In the genomic region with DNA sequence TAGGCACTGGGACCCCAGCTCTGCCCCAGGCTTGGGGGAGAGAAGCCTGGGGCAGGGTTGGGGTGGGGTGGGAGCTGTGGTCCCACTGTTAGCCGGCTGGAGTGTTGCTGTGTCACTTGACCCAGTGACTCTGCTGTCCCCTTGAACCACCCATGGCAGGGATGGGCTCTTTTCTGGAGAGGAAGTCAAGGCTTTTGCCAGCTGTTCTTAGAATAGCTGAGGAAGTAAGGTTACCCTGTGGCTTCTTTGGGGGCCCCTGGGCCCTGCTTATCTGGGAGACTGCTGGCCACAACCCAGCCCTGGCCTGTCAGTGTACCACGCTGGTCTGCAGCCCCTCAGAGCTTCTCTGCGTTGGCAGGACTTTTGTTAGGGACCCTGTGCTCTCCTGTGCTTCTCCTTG, we compare ENCODE assay signal across 14 cellular contexts. TPM values are rescaled to one million over a fixed set of nuclear protein-coding genes. Genes with fewer than 3 reads are reported as not detected.
DNase-seq lines count a peak whose midpoint lies in the region; ATAC-seq and TF ChIP-seq lines count a peak whose summit lies in the region.
"Had no signal": no experiment of that assay in that cellular context is flagged by ENCODE, and none has a peak within 500 bp of the region (broad histone marks: within the 10 kb centered on the region; RNA-seq: fewer than 3 reads in every experiment).

No MANE protein-coding gene starts in this region.

- no peak overlapping the region for H3K4me3 Mint-ChIP-seq in activated CD8-positive, alpha-beta memory T cell treated with anti-CD3 and anti-CD28 coated beads, Interleukin-2, amount 10 ng/mL, durations not matched to agents 7 days and 5 days
- H3K4me3 Mint-ChIP-seq in stimulated activated naive CD8-positive, alpha-beta T cell treated with anti-CD3 and anti-CD28 coated beads, Interleukin-15, amount 100 ng/mL, for 72 hours = peak overlapping the region; percentile 47 to 52

- H3K27ac ChIP-seq in heart right ventricle = peak overlapping the region in 3 of 10 donors; percentile 26 to 88 (median 39)
- H3K27ac ChIP-seq: KMS-11 had no signal

- 82 to 90% methylated on average over 3 of the region's 3 CpGs for WGBS in heart right ventricle, 2 donors

- peaks cover 0 to 43% (median 0%) of the 10 kb centered on the region in 9 donors for H3K4me1 ChIP-seq in heart right ventricle
- H3K4me1 ChIP-seq: esophagus muscularis mucosa had no signal

- H3K27me3 Mint-ChIP-seq in activated CD8-positive, alpha-beta memory T cell treated with anti-CD3 and anti-CD28 coated beads, Interleukin-2, amount 10 ng/mL, durations not matched to agents 7 days and 5 days = no peaks in the 10 kb centered on the region
- H3K27me3 Mint-ChIP-seq in stimulated activated naive CD8-positive, alpha-beta T cell treated with anti-CD3 and anti-CD28 coated beads, Interleukin-15, amount 100 ng/mL, for 72 hours = no peaks in the 10 kb centered on the region

- H3K27me3 ChIP-seq in heart right ventricle = no peaks in the 10 kb centered on the region
- H3K27me3 ChIP-seq: esophagus muscularis mucosa had no signal

- H3K27ac Mint-ChIP-seq in activated CD8-positive, alpha-beta memory T cell treated with anti-CD3 and anti-CD28 coated beads, Interleukin-2, amount 10 ng/mL, durations not matched to agents 7 days and 5 days = peak overlapping the region; percentile 91
- H3K27ac Mint-ChIP-seq in stimulated activated naive CD8-positive, alpha-beta T cell treated with anti-CD3 and anti-CD28 coated beads, Interleukin-15, amount 100 ng/mL, for 72 hours = peak overlapping the region in 1 of 2 donors; percentile 91

- H3K4me3 ChIP-seq in heart right ventricle = no peak overlapping the region
- H3K4me3 ChIP-seq: esophagus muscularis mucosa had no signal

- no peaks in the 10 kb centered on the region for H3K9me3 ChIP-seq in heart right ventricle
- H3K9me3 ChIP-seq: esophagus muscularis mucosa had no signal

- DNase-seq in activated CD8-positive, alpha-beta memory T cell treated with anti-CD3 and anti-CD28 coated beads, Interleukin-2, amount 10 ng/mL, durations not matched to agents 7 days and 5 days = peak; percentile 61
- no peak for DNase-seq in activated CD8-positive, alpha-beta memory T cell treated with anti-CD3 and anti-CD28 coated beads for 24 hours
- DNase-seq in UCSD-AML1 (lab: John Stamatoyannopoulos, UW; ENCODE audit: unreplicated experiment) (peak; percentile 64), heart right ventricle (no peak), hepatic stellate cell (ENCODE audit: low spot score) (no peak)
- DNase-seq in stimulated activated naive CD8-positive, alpha-beta T cell treated with anti-CD3 and anti-CD28 coated beads, Interleukin-15, amount 100 ng/mL, for 72 hours = no peak
- DNase-seq: activated CD4-positive, alpha-beta T cell treated with anti-CD3 and anti-CD28 coated beads, Interleukin-2, amount 50 U/mL, for 4 hours; cerebellar nuclear complex; mesendoderm; NCI-H2107 had no signal

- peaks cover 0 to 74% (median 36%) of the 10 kb centered on the region in 9 donors for H3K36me3 ChIP-seq in heart right ventricle

- no peak for TF ChIP-seq CTCF in heart right ventricle (IDR thresholded peaks at IDR 0.05)

- H3K4me1 Mint-ChIP-seq in activated CD8-positive, alpha-beta memory T cell treated with anti-CD3 and anti-CD28 coated beads, Interleukin-2, amount 10 ng/mL, durations not matched to agents 7 days and 5 days = peaks cover 47% of the 10 kb centered on the region
- H3K4me1 Mint-ChIP-seq in stimulated activated naive CD8-positive, alpha-beta T cell treated with anti-CD3 and anti-CD28 coated beads, Interleukin-15, amount 100 ng/mL, for 72 hours = peaks cover 57% of the 10 kb centered on the region

- peak; percentile 41 for ATAC-seq in activated CD8-positive, alpha-beta memory T cell treated with anti-CD3 and anti-CD28 coated beads, Interleukin-2, amount 10 ng/mL, durations not matched to agents 7 days and 5 days
- ATAC-seq in heart right ventricle (peak in 7 of 8 donors; percentile 24 to 53 (median 36)), HG03354 (IDR thresholded peaks at IDR 0.05; ENCODE audit: poor library complexity, severe bottlenecking, unreplicated experiment) (no peak), HG02870 (IDR thresholded peaks at IDR 0.05; ENCODE audit: unreplicated experiment) (no peak)
- peak; percentile 17 for ATAC-seq in stimulated activated naive CD8-positive, alpha-beta T cell treated with anti-CD3 and anti-CD28 coated beads, Interleukin-15, amount 100 ng/mL, for 72 hours

- H3K36me3 Mint-ChIP-seq in activated CD8-positive, alpha-beta memory T cell treated with anti-CD3 and anti-CD28 coated beads, Interleukin-2, amount 10 ng/mL, durations not matched to agents 7 days and 5 days = peaks cover 33% of the 10 kb centered on the region

- intact Hi-C loops in heart right ventricle (cut with DNase I) = no loop called here

- CTCF ChIA-PET in activated CD8-positive, alpha-beta memory T cell treated with anti-CD3 and anti-CD28 coated beads, Interleukin-2, amount 10 ng/mL, durations not matched to agents 7 days and 5 days (lab: Charles Lee) = interaction anchor here (1.1 to 2.8 kb wide), 4 partner anchors 8 to 24 kb away, joined by 3 to 14 read pairs (median 4); partner anchors contain the start of gene PNPLA6

- H3K9me3 Mint-ChIP-seq in activated CD8-positive, alpha-beta memory T cell treated with anti-CD3 and anti-CD28 coated beads, Interleukin-2, amount 10 ng/mL, durations not matched to agents 7 days and 5 days (ENCODE audit: low read depth) = no peaks in the 10 kb centered on the region
- H3K9me3 Mint-ChIP-seq in stimulated activated naive CD8-positive, alpha-beta T cell treated with anti-CD3 and anti-CD28 coated beads, Interleukin-15, amount 100 ng/mL, for 72 hours = no peaks in the 10 kb centered on the region

RNA-seq across cellular contexts. Expression of gene PNPLA6, which starts 9.1 kb away (rescaled TPM):
- 100 to 1,000 TPM; 160 to 184 TPM for total RNA-seq in activated CD8-positive, alpha-beta memory T cell treated with anti-CD3 and anti-CD28 coated beads, Interleukin-2, amount 10 ng/mL, durations not matched to agents 7 days and 5 days
- 10 to 100 TPM; 33.9 to 73.8 (median 41.6) TPM for total RNA-seq in heart right ventricle
- 10 to 100 TPM; 34.1 to 57.0 TPM for polyA plus RNA-seq in heart right ventricle

RNA-seq across cellular contexts. Expression of gene MCOLN1, which starts 22.2 kb away (rescaled TPM):
- total RNA-seq in activated CD8-positive, alpha-beta memory T cell treated with anti-CD3 and anti-CD28 coated beads, Interleukin-2, amount 10 ng/mL, durations not matched to agents 7 days and 5 days = 10 to 100 TPM; 15.8 to 20.7 TPM
- total RNA-seq in heart right ventricle = 10 to 100 TPM; 10.4 to 29.1 (median 13.4) TPM
- polyA plus RNA-seq in heart right ventricle = 10 to 100 TPM; 20.8 to 34.9 TPM

RNA-seq across cellular contexts. Expression of gene ZNF358, which starts 28.7 kb away (rescaled TPM):
- 10 to 100 TPM in 1 of 2 experiments, 1 to 10 TPM in 1; 8.9 to 11.3 TPM for total RNA-seq in activated CD8-positive, alpha-beta memory T cell treated with anti-CD3 and anti-CD28 coated beads, Interleukin-2, amount 10 ng/mL, durations not matched to agents 7 days and 5 days
- total RNA-seq in heart right ventricle = 100 to 1,000 TPM in 1 of 10 donors, 10 to 100 TPM in 9; 67.7 to 104 (median 76.5) TPM
- 100 to 1,000 TPM in 1 of 2 donors, 10 to 100 TPM in 1; 61.4 to 167 TPM for polyA plus RNA-seq in heart right ventricle

RNA-seq across cellular contexts. Expression of gene CAMSAP3, which starts 51.0 kb away (rescaled TPM):
- under 1 TPM; 0.15 to 0.30 TPM for total RNA-seq in activated CD8-positive, alpha-beta memory T cell treated with anti-CD3 and anti-CD28 coated beads, Interleukin-2, amount 10 ng/mL, durations not matched to agents 7 days and 5 days
- total RNA-seq in heart right ventricle = 1 to 10 TPM in 1 of 10 donors, under 1 TPM in 9; 0.13 to 2.0 (median 0.30) TPM
- polyA plus RNA-seq in heart right ventricle = under 1 TPM; 0.03 to 0.37 TPM

RNA-seq across cellular contexts. Expression of gene PEX11G, which starts 55.8 kb away (rescaled TPM):
- total RNA-seq in activated CD8-positive, alpha-beta memory T cell treated with anti-CD3 and anti-CD28 coated beads, Interleukin-2, amount 10 ng/mL, durations not matched to agents 7 days and 5 days = 1 to 10 TPM in 1 of 2 experiments, under 1 TPM in 1; 0.58 to 1.9 TPM
- 1 to 10 TPM in 9 of 10 donors, under 1 TPM in 1; 0.95 to 2.4 (median 1.9) TPM for total RNA-seq in heart right ventricle
- polyA plus RNA-seq in heart right ventricle = 1 to 10 TPM; 1.2 to 3.9 TPM

Comparison
In these comparisons a context has a peak if more than half of its experiments do, and no peak if none do; other contexts are left out.
1. DNase-seq: peak in activated CD8-positive, alpha-beta memory T cell treated with anti-CD3 and anti-CD28 coated beads, Interleukin-2, amount 10 ng/mL, durations not matched to agents 7 days and 5 days (single experiment) and UCSD-AML1 (single experiment); none in activated CD8-positive, alpha-beta memory T cell treated with anti-CD3 and anti-CD28 coated beads for 24 hours (single experiment), heart right ventricle (0 of 2), stimulated activated naive CD8-positive, alpha-beta T cell treated with anti-CD3 and anti-CD28 coated beads, Interleukin-15, amount 100 ng/mL, for 72 hours (0 of 2) and hepatic stellate cell (single experiment).
2. ATAC-seq: peak in activated CD8-positive, alpha-beta memory T cell treated with anti-CD3 and anti-CD28 coated beads, Interleukin-2, amount 10 ng/mL, durations not matched to agents 7 days and 5 days (single experiment), heart right ventricle (7 of 8) and stimulated activated naive CD8-positive, alpha-beta T cell treated with anti-CD3 and anti-CD28 coated beads, Interleukin-15, amount 100 ng/mL, for 72 hours (single experiment); none in HG03354 (single experiment) and HG02870 (single experiment).
3. RNA of gene ZNF358, which starts 28.7 kb away (total RNA-seq): 67.7 to 104 TPM in heart right ventricle; 8.9 to 11.3 TPM in activated CD8-positive, alpha-beta memory T cell treated with anti-CD3 and anti-CD28 coated beads, Interleukin-2, amount 10 ng/mL, durations not matched to agents 7 days and 5 days; every median in the first group is over 4 times any median in the second.